Comparison of ENCODE assay signal across 8 cellular contexts in genomic region chr12:32558941-32559340, GRCh38.
DNase-seq lines count a peak whose midpoint lies in the region; ATAC-seq and TF ChIP-seq lines count a peak whose summit lies in the region.

No MANE protein-coding gene starts in this region.

- H2AFZ ChIP-seq in ACC112 (ENCODE audit: low read length, unreplicated experiment): no peak overlapping the region

- TF ChIP-seq POLR2A in esophagus squamous epithelium (IDR thresholded peaks at IDR 0.05) (no peak), thyroid gland (IDR thresholded peaks at IDR 0.05) (no peak)

- H3K4me1 ChIP-seq in ACC112 (ENCODE audit: control insufficient read depth, insufficient read depth, low read length, unreplicated experiment) (peaks cover 32% of the 10 kb centered on the region), esophagus squamous epithelium (peaks cover 6 to 43% (median 25%) of the 10 kb centered on the region in 3 donors), thyroid gland (peaks cover 6 to 31% of the 10 kb centered on the region in 2 donors), aorta (ENCODE audit: control insufficient read depth in 1 of 2, insufficient read depth in 2 of 2, low read length in 2 of 2) (peaks cover 2 to 4% of the 10 kb centered on the region in 2 donors)

- WGBS in esophagus squamous epithelium, 2 donors: 33 to 52% methylated on average over 2 of the region's 2 CpGs
- WGBS in thyroid gland, 2 donors: 58 to 59% methylated on average over 2 of the region's 2 CpGs
- WGBS in aorta, 2 donors: 57 to 65% methylated on average over 2 of the region's 2 CpGs

- no peak for DNase-seq in esophagus squamous epithelium (lab: John Stamatoyannopoulos, UW)
- no peak for DNase-seq in thyroid gland
- no peak for DNase-seq in caudate nucleus (lab: John Stamatoyannopoulos, UW)
- no peak for DNase-seq in aorta
- DNase-seq in cerebellar cortex (ENCODE audit: low spot score): no peak

- peak; percentile 98 for ATAC-seq in GM19395 (IDR thresholded peaks at IDR 0.05; ENCODE audit: unreplicated experiment)
- ATAC-seq in HG03280 (IDR thresholded peaks at IDR 0.05; ENCODE audit: unreplicated experiment): peak; percentile 98
- ATAC-seq in aorta (ENCODE audit: low FRiP score): no peak

- intact Hi-C loops in esophagus squamous epithelium (cut with DNase I) (no loop called here), thyroid gland (cut with DNase I) (no loop called here), aorta (cut with DNase I) (no loop called here)

- H3K9me3 ChIP-seq in esophagus squamous epithelium (no peaks in the 10 kb centered on the region), thyroid gland (no peaks in the 10 kb centered on the region), aorta (ENCODE audit: control insufficient read depth, low read length) (no peaks in the 10 kb centered on the region)

- TF ChIP-seq CTCF in esophagus squamous epithelium (IDR thresholded peaks at IDR 0.05): no peak
- TF ChIP-seq CTCF in thyroid gland (IDR thresholded peaks at IDR 0.05): no peak

- H3K27ac ChIP-seq in ACC112 (ENCODE audit: low read depth, low read length): peak overlapping the region; percentile 75
- peak overlapping the region in 3 of 4 donors; percentile 53 to 64 (median 62) for H3K27ac ChIP-seq in esophagus squamous epithelium
- H3K27ac ChIP-seq in thyroid gland: peak overlapping the region; percentile 27 to 57 (median 53)
- H3K27ac ChIP-seq in caudate nucleus (ENCODE audit: low read depth, low read length): no peak overlapping the region
- no peak overlapping the region for H3K27ac ChIP-seq in aorta (ENCODE audit: low read depth in 1 of 2, low read length in 2 of 2)

- peaks cover 69% of the 10 kb centered on the region for H3K79me2 ChIP-seq in ACC112 (ENCODE audit: control insufficient read depth, insufficient read depth, low read length, unreplicated experiment)

- H3K27me3 ChIP-seq in ACC112 (ENCODE audit: insufficient read depth, low read length) (no peaks in the 10 kb centered on the region), esophagus squamous epithelium (no peaks in the 10 kb centered on the region), thyroid gland (no peaks in the 10 kb centered on the region), aorta (ENCODE audit: control insufficient read depth in 1 of 2, insufficient read depth in 2 of 2, low read length in 1 of 2) (no peaks in the 10 kb centered on the region)

- H3K36me3 ChIP-seq in ACC112 (ENCODE audit: insufficient read depth, low read length) (0 out of 2 replicates have a peak, but pooled peaks cover 2% of the 10 kb centered on the region), esophagus squamous epithelium (peaks cover 0 to 12% (median 0%) of the 10 kb centered on the region in 3 donors), thyroid gland (no peaks in the 10 kb centered on the region), aorta (ENCODE audit: control insufficient read depth in 1 of 2, insufficient read depth in 2 of 2, low read length in 1 of 2) (no peaks in the 10 kb centered on the region)

- H3K4me3 ChIP-seq in ACC112 (ENCODE audit: low read depth, low read length) (peak overlapping the region; percentile 58), esophagus squamous epithelium (peak overlapping the region in 1 of 4 donors; percentile 33), thyroid gland (replicated peaks in 1 of 3) (no peak overlapping the region), aorta (ENCODE audit: low read length in 2 of 2) (no peak overlapping the region)

Comparison
In these comparisons a context has a peak if more than half of its experiments do, and no peak if none do; other contexts are left out.
1. H3K27ac ChIP-seq: peak in ACC112 (single experiment), esophagus squamous epithelium (3 of 4) and thyroid gland (3 of 3); none in caudate nucleus (single experiment) and aorta (0 of 2).